ENCODE assay signal across 15 cellular contexts in genomic region chr6:41543087-41543486, GRCh38. TPM values are rescaled to one million over a fixed set of nuclear protein-coding genes. Genes with fewer than 3 reads are reported as not detected.
DNase-seq lines count a peak whose midpoint lies in the region; ATAC-seq and TF ChIP-seq lines count a peak whose summit lies in the region.
"Had no signal": no experiment of that assay in that cellular context is flagged by ENCODE, and none has a peak within 500 bp of the region (broad histone marks: within the 10 kb centered on the region; RNA-seq: fewer than 3 reads in every experiment).

No MANE protein-coding gene starts in this region.

- 86% methylated on average over 5 of the region's 5 CpGs for WGBS in mesenchymal stem cell

- no peak overlapping the region for H3K4ac ChIP-seq in mesenchymal stem cell (ENCODE audit: low read depth in 1 of 2, low read length in 2 of 2)

- no peak overlapping the region for H3K4me3 ChIP-seq in HEK293 (ENCODE audit: low read depth, low read length)
- H3K4me3 ChIP-seq in mesenchymal stem cell (ENCODE audit: insufficient read depth in 1 of 2, low read depth in 1 of 2, low read length in 2 of 2): no peak overlapping the region
- H3K4me3 ChIP-seq: GM23248, HAP-1 had no signal

- H3K4me3 Mint-ChIP-seq in CD4-positive, alpha-beta T cell: peak overlapping the region; percentile 34
- H3K4me3 Mint-ChIP-seq in progenitor cell of endocrine pancreas (ENCODE audit: low read depth): no peak overlapping the region
- H3K4me3 Mint-ChIP-seq in activated CD4-positive, alpha-beta memory T cell treated with anti-CD3 and anti-CD28 coated beads for 36 hours: no peak overlapping the region

- no peak overlapping the region for H3K14ac ChIP-seq in mesenchymal stem cell (ENCODE audit: low read length in 2 of 2)

- DNase-seq in CD4-positive, alpha-beta T cell: no peak
- DNase-seq in mesenchymal stem cell (no peak), progenitor cell of endocrine pancreas (ENCODE audit: low spot score, unreplicated experiment) (no peak)
- no peak for DNase-seq in activated CD4-positive, alpha-beta memory T cell treated with anti-CD3 and anti-CD28 coated beads for 36 hours
- DNase-seq in effector CD4-positive, alpha-beta T cell: no peak
- DNase-seq: ACHN; BE2C; C1 segment of cervical spinal cord; Caco-2; CD4-positive, CD25-positive, alpha-beta regulatory T cell; GM23248; IMR-90 had no signal

- no peak overlapping the region for H3K27ac Mint-ChIP-seq in CD4-positive, alpha-beta T cell
- H3K27ac Mint-ChIP-seq in progenitor cell of endocrine pancreas: peak overlapping the region; percentile 71
- no peak overlapping the region for H3K27ac Mint-ChIP-seq in activated CD4-positive, alpha-beta memory T cell treated with anti-CD3 and anti-CD28 coated beads for 36 hours
- H3K27ac Mint-ChIP-seq: CD4-positive, CD25-positive, alpha-beta regulatory T cell had no signal

- POLR2A ChIA-PET in CD4-positive, alpha-beta T cell (lab: Charles Lee): no interaction called here
- POLR2A ChIA-PET in HEK293 (lab: Yijun Ruan, JAX): no interaction called here
- POLR2A ChIA-PET in activated CD4-positive, alpha-beta memory T cell treated with anti-CD3 and anti-CD28 coated beads for 36 hours (lab: Charles Lee): interaction anchor here (1.1 kb wide), 1 partner anchor 12 kb away, joined by 3 read pairs; no protein-coding TSS in a partner anchor

- H3K27ac ChIP-seq in CD4-positive, alpha-beta T cell (ENCODE audit: low read depth, low read length): no peak overlapping the region
- no peak overlapping the region for H3K27ac ChIP-seq in HEK293 (ENCODE audit: extremely low read depth, low read depth, low read length)
- no peak overlapping the region for H3K27ac ChIP-seq in mesenchymal stem cell (ENCODE audit: low read length, poor library complexity, severe bottlenecking)
- H3K27ac ChIP-seq: GM23248 had no signal

- H3K36me3 Mint-ChIP-seq in CD4-positive, alpha-beta T cell (ENCODE audit: low read depth): no peaks in the 10 kb centered on the region
- H3K36me3 Mint-ChIP-seq in progenitor cell of endocrine pancreas (ENCODE audit: insufficient read depth): no peaks in the 10 kb centered on the region
- H3K36me3 Mint-ChIP-seq in activated CD4-positive, alpha-beta memory T cell treated with anti-CD3 and anti-CD28 coated beads for 36 hours: peaks cover 3% of the 10 kb centered on the region
- H3K36me3 Mint-ChIP-seq: CD4-positive, CD25-positive, alpha-beta regulatory T cell had no signal

- no peak overlapping the region for H2BK15ac ChIP-seq in mesenchymal stem cell (ENCODE audit: low read depth, poor library complexity, severe bottlenecking)

- peaks cover 16% of the 10 kb centered on the region for H3K27me3 Mint-ChIP-seq in CD4-positive, alpha-beta T cell
- H3K27me3 Mint-ChIP-seq in progenitor cell of endocrine pancreas: peaks cover 4% of the 10 kb centered on the region
- peaks cover 2% of the 10 kb centered on the region for H3K27me3 Mint-ChIP-seq in activated CD4-positive, alpha-beta memory T cell treated with anti-CD3 and anti-CD28 coated beads for 36 hours

- H3K9me3 ChIP-seq in CD4-positive, alpha-beta T cell (ENCODE audit: control insufficient read depth, low read length): no peaks in the 10 kb centered on the region
- no peaks in the 10 kb centered on the region for H3K9me3 ChIP-seq in HEK293 (ENCODE audit: control insufficient read depth, insufficient read depth, low read depth, low read length)
- H3K9me3 ChIP-seq in mesenchymal stem cell (ENCODE audit: control insufficient read depth, low read length): no peaks in the 10 kb centered on the region
- H3K9me3 ChIP-seq: BE2C, Caco-2, HAP-1 had no signal

- no peak overlapping the region for H4K91ac ChIP-seq in mesenchymal stem cell (ENCODE audit: low read length)

- CTCF ChIA-PET in CD4-positive, alpha-beta T cell (lab: Charles Lee): no interaction called here
- CTCF ChIA-PET in HEK293 (lab: Yijun Ruan, JAX): interaction anchor here (0.9 to 3.1 kb wide), 4 partner anchors 81 to 175 kb away, joined by 4 to 10 read pairs (median 6); no protein-coding TSS in a partner anchor
- CTCF ChIA-PET in activated CD4-positive, alpha-beta memory T cell treated with anti-CD3 and anti-CD28 coated beads for 36 hours (lab: Charles Lee): no interaction called here

- H3K4me1 ChIP-seq in HEK293 (ENCODE audit: control insufficient read depth, insufficient read depth, low read length) (peaks cover 5% of the 10 kb centered on the region), mesenchymal stem cell (ENCODE audit: control insufficient read depth, insufficient read depth, low read depth, low read length) (peaks cover 14% of the 10 kb centered on the region)

- H3K79me1 ChIP-seq in mesenchymal stem cell (replicated peaks; ENCODE audit: low read length, poor library complexity, severe bottlenecking): peaks cover 7% of the 10 kb centered on the region

- H2AFZ ChIP-seq in mesenchymal stem cell (ENCODE audit: low read depth, low read length): no peak overlapping the region
- H2AFZ ChIP-seq: GM23248 had no signal

- no peak overlapping the region for H3K18ac ChIP-seq in mesenchymal stem cell (ENCODE audit: low read depth in 1 of 2, low read length in 2 of 2)

- no peak for ATAC-seq in CD4-positive, alpha-beta T cell (ENCODE audit: poor library complexity)
- no peak for ATAC-seq in GM21367 (IDR thresholded peaks at IDR 0.05; ENCODE audit: unreplicated experiment)

- no peak overlapping the region for H3K9ac ChIP-seq in mesenchymal stem cell (ENCODE audit: low read length)
- H3K9ac ChIP-seq: GM23248 had no signal

- H3K27me3 ChIP-seq in CD4-positive, alpha-beta T cell (ENCODE audit: control insufficient read depth, insufficient read depth, low read length): peaks cover 6% of the 10 kb centered on the region
- peaks cover 30 to 33% of the 10 kb centered on the region in 2 experiments for H3K27me3 ChIP-seq in mesenchymal stem cell (ENCODE audit: control insufficient read depth in 1 of 2, insufficient read depth in 1 of 2, low read length in 2 of 2)
- H3K27me3 ChIP-seq: BE2C had no signal

- intact Hi-C loops in CD4-positive, alpha-beta T cell (cut with DNase I, micrococcal nuclease): no loop called here
- intact Hi-C loops in activated CD4-positive, alpha-beta memory T cell treated with anti-CD3 and anti-CD28 coated beads for 36 hours (cut with micrococcal nuclease): no loop called here

- no peak overlapping the region for H2BK12ac ChIP-seq in mesenchymal stem cell (ENCODE audit: low read length in 2 of 2)

- H2BK120ac ChIP-seq in mesenchymal stem cell (ENCODE audit: low read depth, low read length): no peak overlapping the region

- H3K9me3 Mint-ChIP-seq in CD4-positive, alpha-beta T cell: no peaks in the 10 kb centered on the region
- no peaks in the 10 kb centered on the region for H3K9me3 Mint-ChIP-seq in progenitor cell of endocrine pancreas (ENCODE audit: low read depth)
- H3K9me3 Mint-ChIP-seq in activated CD4-positive, alpha-beta memory T cell treated with anti-CD3 and anti-CD28 coated beads for 36 hours: no peaks in the 10 kb centered on the region
- H3K9me3 Mint-ChIP-seq: CD4-positive, CD25-positive, alpha-beta regulatory T cell had no signal

- no peak for TF ChIP-seq CTCF in CD4-positive, alpha-beta T cell (IDR thresholded peaks at IDR 0.05)
- no peak for TF ChIP-seq CTCF in HEK293 (tag by site-specific recombination; IDR thresholded peaks at IDR 0.05)
- no peak for TF ChIP-seq CTCF in progenitor cell of endocrine pancreas (IDR thresholded peaks at IDR 0.05; ENCODE audit: unreplicated experiment)

- H3K4me2 ChIP-seq in mesenchymal stem cell (ENCODE audit: low read length, poor library complexity, severe bottlenecking): no peak overlapping the region

- H2AK5ac ChIP-seq in mesenchymal stem cell (ENCODE audit: low read length, severe bottlenecking): peak overlapping the region; percentile 39

- H3K23ac ChIP-seq in mesenchymal stem cell (ENCODE audit: low read length in 2 of 2): no peak overlapping the region

- H2BK5ac ChIP-seq in mesenchymal stem cell (ENCODE audit: low read depth, low read length, poor library complexity, severe bottlenecking): no peak overlapping the region

- H4K8ac ChIP-seq in mesenchymal stem cell (ENCODE audit: low read length): no peak overlapping the region

- H3K4me1 Mint-ChIP-seq in CD4-positive, alpha-beta T cell (ENCODE audit: low read depth): peaks cover 20% of the 10 kb centered on the region
- H3K4me1 Mint-ChIP-seq in progenitor cell of endocrine pancreas (ENCODE audit: low read depth): peaks cover 21% of the 10 kb centered on the region
- H3K4me1 Mint-ChIP-seq in activated CD4-positive, alpha-beta memory T cell treated with anti-CD3 and anti-CD28 coated beads for 36 hours (ENCODE audit: low read depth): peaks cover 13% of the 10 kb centered on the region

- H3K36me3 ChIP-seq in HEK293 (ENCODE audit: control insufficient read depth in 2 of 2, insufficient read depth in 1 of 2, low read length in 2 of 2) (no peaks in the 10 kb centered on the region), mesenchymal stem cell (ENCODE audit: control insufficient read depth in 1 of 2, insufficient read depth in 2 of 2, low read depth in 1 of 2, low read length in 2 of 2) (no peaks in the 10 kb centered on the region)
- H3K36me3 ChIP-seq: BE2C, HAP-1 had no signal

TF ChIP-seq in HEK293, 187 proteins besides CTCF, POLR2A, EP300 and RAD21:
- TF ChIP-seq ZNF341 (tag by site-specific recombination; IDR thresholded peaks at IDR 0.05; ENCODE audit: low read depth) (0 out of 2 replicates have a peak, but pooled peaks have one; percentile 13), ZNF266 (tag by site-specific recombination; IDR thresholded peaks at IDR 0.05; ENCODE audit: low read depth) (no peak)

RNA-seq across cellular contexts. Expression of gene FOXP4, which starts 3.1 kb away (rescaled TPM):
- 1 to 10 TPM; 3.7 to 3.9 TPM for total RNA-seq in CD4-positive, alpha-beta T cell
- polyA plus RNA-seq in mesenchymal stem cell (2013, experiment 1 of 2): 23.4 TPM
- polyA plus RNA-seq in mesenchymal stem cell (2013, experiment 2 of 2): 22.7 TPM
- 124 and 137 TPM in 2 replicates for total RNA-seq in progenitor cell of endocrine pancreas
- 10 to 100 TPM; 19.5 to 21.6 TPM for total RNA-seq in activated CD4-positive, alpha-beta memory T cell treated with anti-CD3 and anti-CD28 coated beads for 36 hours

Comparison
In these comparisons a context has a peak if more than half of its experiments do, and no peak if none do; other contexts are left out.
1. RNA of gene FOXP4, which starts 3.1 kb away (total RNA-seq): 124 to 137 TPM in progenitor cell of endocrine pancreas and 19.5 to 21.6 TPM in activated CD4-positive, alpha-beta memory T cell treated with anti-CD3 and anti-CD28 coated beads for 36 hours; 3.7 to 3.9 TPM in CD4-positive, alpha-beta T cell; every median in the first group is over 4 times any median in the second.